Comparison of ENCODE assay signal across 12 cellular contexts in genomic region chr2:8412586-8412985, GRCh38.
DNase-seq lines count a peak whose midpoint lies in the region; FAIRE-seq and TF ChIP-seq lines count a peak whose summit lies in the region.
"Had no signal": no experiment of that assay in that cellular context is flagged by ENCODE, and none has a peak within 500 bp of the region (broad histone marks: within the 10 kb centered on the region; RNA-seq: fewer than 3 reads in every experiment).

No MANE protein-coding gene starts in this region.

- H3K27me3 Mint-ChIP-seq in dendritic cell treated with granulocyte-macrophage colony-stimulating factor and Interleukin-4, amounts not matched to agents 40 ng/mL and 50 ng/mL, for 4 days: no peaks in the 10 kb centered on the region

- H3K9me3 Mint-ChIP-seq in dendritic cell treated with granulocyte-macrophage colony-stimulating factor and Interleukin-4, amounts not matched to agents 40 ng/mL and 50 ng/mL, for 4 days: no peaks in the 10 kb centered on the region
- H3K9me3 Mint-ChIP-seq: activated CD4-positive, alpha-beta T cell treated with anti-CD3 and anti-CD28 coated beads, Interleukin-2, amount 10 ng/mL, durations not matched to agents 24 days and 14 days; stimulated activated naive CD8-positive, alpha-beta T cell treated with anti-CD3 and anti-CD28 coated beads, Interleukin-15, amount 100 ng/mL, for 72 hours had no signal

- H3K36me3 ChIP-seq in spleen (no peaks in the 10 kb centered on the region), small intestine (ENCODE audit: control insufficient read depth in 2 of 2, insufficient read depth in 2 of 2, low read length in 2 of 2) (no peaks in the 10 kb centered on the region)

- 38 to 42% methylated on average over 4 of the region's 4 CpGs for WGBS in lower leg skin, 2 donors
- 53 to 80% (median 65%) methylated on average over 4 of the region's 4 CpGs for WGBS in spleen, 5 donors
- WGBS in small intestine, 3 donors: 56 to 63% (median 59%) methylated on average over 4 of the region's 4 CpGs

- TF ChIP-seq POLR2A in lower leg skin (IDR thresholded peaks at IDR 0.05) (no peak), spleen (IDR thresholded peaks at IDR 0.05) (no peak)

- FAIRE-seq in small intestine (lab: Jason Lieb, UNC): no peak
- FAIRE-seq: GM12891 had no signal

- no peaks in the 10 kb centered on the region for H3K36me3 Mint-ChIP-seq in dendritic cell treated with granulocyte-macrophage colony-stimulating factor and Interleukin-4, amounts not matched to agents 40 ng/mL and 50 ng/mL, for 4 days (ENCODE audit: low read depth)

- H3K4me1 ChIP-seq in spleen (peaks cover 0 to 58% (median 13%) of the 10 kb centered on the region in 6 donors), small intestine (ENCODE audit: control insufficient read depth in 2 of 2, insufficient read depth in 1 of 2, low read depth in 1 of 2, low read length in 1 of 2) (peaks cover 2 to 3% of the 10 kb centered on the region in 2 donors)

- H3K27ac Mint-ChIP-seq in dendritic cell treated with granulocyte-macrophage colony-stimulating factor and Interleukin-4, amounts not matched to agents 40 ng/mL and 50 ng/mL, for 4 days: peak overlapping the region; percentile 59
- H3K27ac Mint-ChIP-seq: activated CD4-positive, alpha-beta T cell treated with anti-CD3 and anti-CD28 coated beads, Interleukin-2, amount 10 ng/mL, durations not matched to agents 24 days and 14 days had no signal

- intact Hi-C loops in dendritic cell treated with granulocyte-macrophage colony-stimulating factor and Interleukin-4, amounts not matched to agents 40 ng/mL and 50 ng/mL, for 4 days (cut with micrococcal nuclease): no loop called here
- intact Hi-C loops in lower leg skin (cut with DNase I; ENCODE audit: low total_unique reads) (no loop called here), spleen (cut with DNase I; ENCODE audit: low total_unique reads) (no loop called here)

- H3K4me1 Mint-ChIP-seq in dendritic cell treated with granulocyte-macrophage colony-stimulating factor and Interleukin-4, amounts not matched to agents 40 ng/mL and 50 ng/mL, for 4 days (ENCODE audit: low read depth): peaks cover 72% of the 10 kb centered on the region

- H3K27ac ChIP-seq in spleen (peak overlapping the region in 7 of 8 donors; percentile 44 to 87 (median 76)), small intestine (ENCODE audit: low read depth in 1 of 2, low read length in 1 of 2) (no peak overlapping the region)

- DNase-seq in GM03348 (ENCODE audit: low spot score) (peak; percentile 77), lower leg skin (ENCODE audit: low spot score in 2 of 2) (peak; percentile 54 to 90), spleen (no peak), small intestine (no peak), GM13976 (ENCODE audit: low spot score) (no peak), NCI-H82 treated with DMSO at 0.1 percent for 48 hours (lab: John Stamatoyannopoulos, UW; ENCODE audit: unreplicated experiment) (no peak)
- no peak for DNase-seq in activated CD4-positive, CD25-positive, alpha-beta regulatory T cell (lab: John Stamatoyannopoulos, UW)
- DNase-seq: activated CD4-positive, alpha-beta T cell treated with anti-CD3 and anti-CD28 coated beads, Interleukin-2, amount 10 ng/mL, durations not matched to agents 24 days and 14 days; NCI-H774; stimulated activated naive CD8-positive, alpha-beta T cell treated with anti-CD3 and anti-CD28 coated beads, Interleukin-15, amount 100 ng/mL, for 72 hours had no signal

- no peak overlapping the region for H3K4me3 Mint-ChIP-seq in dendritic cell treated with granulocyte-macrophage colony-stimulating factor and Interleukin-4, amounts not matched to agents 40 ng/mL and 50 ng/mL, for 4 days
- H3K4me3 Mint-ChIP-seq: activated CD4-positive, alpha-beta T cell treated with anti-CD3 and anti-CD28 coated beads, Interleukin-2, amount 10 ng/mL, durations not matched to agents 24 days and 14 days; stimulated activated naive CD8-positive, alpha-beta T cell treated with anti-CD3 and anti-CD28 coated beads, Interleukin-15, amount 100 ng/mL, for 72 hours had no signal

- TF ChIP-seq CTCF in lower leg skin (IDR thresholded peaks at IDR 0.05): no peak
- no peak for TF ChIP-seq CTCF in spleen (IDR thresholded peaks at IDR 0.05 in 8 of 11, conservative IDR thresholded peaks at IDR 0.05 in 3 of 11)
- no peak for TF ChIP-seq CTCF in GM13976 (IDR thresholded peaks at IDR 0.05; ENCODE audit: borderline replicate concordance, control extremely low read depth, extremely low read depth, insufficient read depth, missing control alignments)

- H3K9me3 ChIP-seq in spleen: no peaks in the 10 kb centered on the region
- H3K9me3 ChIP-seq in small intestine (ENCODE audit: control insufficient read depth, low read depth): no peaks in the 10 kb centered on the region

- H3K4me3 ChIP-seq in lower leg skin (ENCODE audit: low read depth, poor library complexity, severe bottlenecking) (no peak overlapping the region), spleen (peak overlapping the region in 1 of 8 donors; percentile 44), small intestine (ENCODE audit: low read depth in 1 of 2, low read length in 2 of 2) (no peak overlapping the region)

- in situ Hi-C loops in GM13976 (cut with MboI; ENCODE audit: low sequenced_read_pairs, unreplicated experiment): no loop called here

- H3K27me3 ChIP-seq in spleen (replicated peaks in 1 of 7) (no peaks in the 10 kb centered on the region), small intestine (ENCODE audit: control insufficient read depth in 2 of 2, insufficient read depth in 2 of 2, low read length in 2 of 2) (no peaks in the 10 kb centered on the region)

Comparison
In these comparisons a context has a peak if more than half of its experiments do, and no peak if none do; other contexts are left out.
1. DNase-seq: peak in GM03348 (single experiment) and lower leg skin (2 of 2); none in spleen (single experiment), small intestine (single experiment), GM13976 (single experiment), activated CD4-positive, CD25-positive, alpha-beta regulatory T cell (0 of 4) and NCI-H82 treated with DMSO at 0.1 percent for 48 hours (single experiment).
2. H3K27ac ChIP-seq: peak in spleen (7 of 8); none in small intestine (0 of 2).